8 cellular contexts compared by ENCODE assay signal in the genomic region with DNA sequence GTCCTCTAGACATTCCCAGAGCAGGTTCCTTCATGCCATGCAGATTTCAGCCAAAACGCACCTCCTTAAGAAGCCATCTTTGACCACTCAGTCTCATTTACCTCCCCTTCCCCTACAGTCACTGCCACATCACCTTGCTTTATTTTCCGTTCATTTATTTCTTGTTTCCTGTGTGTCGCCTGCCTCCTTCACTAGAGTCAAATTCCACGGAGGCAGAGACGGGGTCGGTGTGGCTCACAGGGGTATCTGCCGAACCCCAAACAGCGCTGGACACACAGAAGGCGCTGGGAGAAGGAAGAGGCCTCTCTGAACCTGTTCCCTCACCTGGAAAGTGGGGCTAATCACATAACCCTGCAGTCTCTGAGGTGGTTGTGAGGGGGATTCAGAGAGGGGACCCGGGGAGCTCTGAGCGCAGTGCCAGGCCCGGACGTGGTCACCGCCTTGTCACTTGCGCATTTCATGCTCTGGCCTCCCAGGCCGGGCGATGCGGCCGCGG. TPM values are rescaled to one million over a fixed set of nuclear protein-coding genes. Genes with fewer than 3 reads are reported as not detected.
DNase-seq lines count a peak whose midpoint lies in the region; FAIRE-seq and TF ChIP-seq lines count a peak whose summit lies in the region.

No MANE protein-coding gene starts in this region.

- H3F3A ChIP-seq in OCI-LY1 (ENCODE audit: insufficient read depth, low read length): no peaks in the 10 kb centered on the region

- dilution Hi-C loops in endothelial cell of umbilical vein (cut with MboI; ENCODE audit: extremely low pct_ligation_motif_present, low sequenced_read_pairs): no loop called here

- no peaks in the 10 kb centered on the region for H3K9me1 ChIP-seq in endothelial cell of umbilical vein (replicated peaks; ENCODE audit: control insufficient read depth, extremely low read depth, insufficient read depth, low read length)

- H3K36me3 Mint-ChIP-seq in CD4-positive, alpha-beta memory T cell: no peaks in the 10 kb centered on the region
- H3K36me3 Mint-ChIP-seq in progenitor cell of endocrine pancreas (ENCODE audit: insufficient read depth): no peaks in the 10 kb centered on the region

- no TSS peak for BruUV-seq in endothelial cell of umbilical vein (replicated peaks; lab: Mats Ljungman, UMichigan)

- H3K27me3 Mint-ChIP-seq in CD4-positive, alpha-beta memory T cell: peaks cover 26 to 40% of the 10 kb centered on the region in 2 donors
- H3K27me3 Mint-ChIP-seq in progenitor cell of endocrine pancreas: peaks cover 91% of the 10 kb centered on the region

- POLR2A ChIA-PET in CD4-positive, alpha-beta memory T cell (lab: Charles Lee; ENCODE audit: partially characterized antibody): no interaction called here
- POLR2A ChIA-PET in endothelial cell of umbilical vein (lab: Charles Lee): no interaction called here

- H3K27ac Mint-ChIP-seq in CD4-positive, alpha-beta memory T cell: peak overlapping the region in 1 of 7 donors; percentile 48
- no peak overlapping the region for H3K27ac Mint-ChIP-seq in progenitor cell of endocrine pancreas

- no peak for TF ChIP-seq POLR2A in endothelial cell of umbilical vein (IDR thresholded peaks at IDR 0.05; ENCODE audit: low read depth, low read length)

- peaks cover 8 to 11% (median 10%) of the 10 kb centered on the region in 4 donors for H3K4me1 Mint-ChIP-seq in CD4-positive, alpha-beta memory T cell
- H3K4me1 Mint-ChIP-seq in progenitor cell of endocrine pancreas (ENCODE audit: low read depth): peaks cover 13% of the 10 kb centered on the region

- no peaks in the 10 kb centered on the region for H3K36me3 ChIP-seq in CD4-positive, alpha-beta memory T cell (ENCODE audit: insufficient read depth, low read length)
- H3K36me3 ChIP-seq in OCI-LY1 (ENCODE audit: insufficient read depth, low read length) (no peaks in the 10 kb centered on the region), endothelial cell of umbilical vein (ENCODE audit: control insufficient read depth in 2 of 2, extremely low read depth in 1 of 2, insufficient read depth in 2 of 2, low read length in 2 of 2) (no peaks in the 10 kb centered on the region)

- no peaks in the 10 kb centered on the region for H3K9me3 Mint-ChIP-seq in CD4-positive, alpha-beta memory T cell
- no peaks in the 10 kb centered on the region for H3K9me3 Mint-ChIP-seq in progenitor cell of endocrine pancreas (ENCODE audit: low read depth)

- peaks cover 19% of the 10 kb centered on the region for H3K27me3 ChIP-seq in CD4-positive, alpha-beta memory T cell (ENCODE audit: insufficient read depth, low read length)
- H3K27me3 ChIP-seq in OCI-LY1 (ENCODE audit: insufficient read depth, low read length) (no peaks in the 10 kb centered on the region), endothelial cell of umbilical vein (ENCODE audit: control insufficient read depth in 2 of 2, insufficient read depth in 2 of 2, low read length in 2 of 2) (peaks cover 30 to 46% of the 10 kb centered on the region in 2 experiments)

- no peak for TF ChIP-seq CTCF in OCI-LY1 (IDR thresholded peaks at IDR 0.05; ENCODE audit: low read length)
- no peak for TF ChIP-seq CTCF in endothelial cell of umbilical vein (IDR thresholded peaks at IDR 0.05; ENCODE audit: extremely low read depth in 1 of 2, insufficient read depth in 1 of 2, low read depth in 1 of 2, low read length in 2 of 2)
- TF ChIP-seq CTCF in progenitor cell of endocrine pancreas (IDR thresholded peaks at IDR 0.05; ENCODE audit: unreplicated experiment): no peak

- intact Hi-C loops in CD4-positive, alpha-beta memory T cell (cut with micrococcal nuclease): no loop called here
- intact Hi-C loops in endothelial cell of umbilical vein (cut with micrococcal nuclease): loop anchor here (2.0 kb wide), 1 partner anchor 17 kb away; no protein-coding TSS in a partner anchor

- CTCF ChIA-PET in CD4-positive, alpha-beta memory T cell (lab: Charles Lee; ENCODE audit: partially characterized antibody): no interaction called here
- CTCF ChIA-PET in endothelial cell of umbilical vein (lab: Charles Lee): interaction anchor here (1.0 kb wide), 1 partner anchor 19 kb away, joined by 7 read pairs; no protein-coding TSS in a partner anchor

- DNase-seq in CD4-positive, alpha-beta memory T cell: no peak
- no peak for DNase-seq in endothelial cell of umbilical vein (ENCODE audit: low read depth, low spot score)
- no peak for DNase-seq in progenitor cell of endocrine pancreas (ENCODE audit: low spot score, unreplicated experiment)
- DNase-seq in NCI-H748 treated with DMSO at 0.1 percent for 48 hours (lab: John Stamatoyannopoulos, UW): no peak
- no peak for DNase-seq in effector CD8-positive, alpha-beta T cell (lab: John Stamatoyannopoulos, UW)
- no peak for DNase-seq in mesenteric fat pad (ENCODE audit: low spot score)
- DNase-seq in NCI-H69 (lab: John Stamatoyannopoulos, UW): no peak

- peaks cover 4% of the 10 kb centered on the region for H3K4me1 ChIP-seq in CD4-positive, alpha-beta memory T cell (ENCODE audit: insufficient read depth, low read length)
- peaks cover 10% of the 10 kb centered on the region for H3K4me1 ChIP-seq in OCI-LY1 (ENCODE audit: insufficient read depth, low read length, severe bottlenecking)
- H3K4me1 ChIP-seq in endothelial cell of umbilical vein (ENCODE audit: control insufficient read depth, extremely low read depth, insufficient read depth, low read length): peaks cover 3% of the 10 kb centered on the region

- H3K4me2 ChIP-seq in OCI-LY1 (ENCODE audit: low read length): peak overlapping the region; percentile 89
- no peak overlapping the region for H3K4me2 ChIP-seq in endothelial cell of umbilical vein (ENCODE audit: insufficient read depth, low read length)

- H3K4me3 ChIP-seq in CD4-positive, alpha-beta memory T cell (ENCODE audit: low read length in 2 of 2): no peak overlapping the region
- H3K4me3 ChIP-seq in OCI-LY1 (ENCODE audit: low read depth, low read length, poor library complexity, severe bottlenecking) (peak overlapping the region; percentile 62), endothelial cell of umbilical vein (replicated peaks in 1 of 3; ENCODE audit: insufficient read depth in 1 of 3, low read depth in 1 of 3, low read length in 3 of 3) (no peak overlapping the region)

- H3K9ac ChIP-seq in OCI-LY1 (ENCODE audit: low read length) (peak overlapping the region; percentile 15; the same call in 1 of the 2 replicates), endothelial cell of umbilical vein (replicated peaks; ENCODE audit: extremely low read depth, insufficient read depth, low read length) (no peak overlapping the region)

- no peaks in the 10 kb centered on the region for H3K9me2 ChIP-seq in OCI-LY1 (ENCODE audit: low read depth, low read length)

- no peaks in the 10 kb centered on the region for H3K79me2 ChIP-seq in OCI-LY1 (ENCODE audit: insufficient read depth, low read length)
- no peaks in the 10 kb centered on the region for H3K79me2 ChIP-seq in endothelial cell of umbilical vein (ENCODE audit: control insufficient read depth, insufficient read depth, low read length)

- H3K9me3 ChIP-seq in CD4-positive, alpha-beta memory T cell (ENCODE audit: control insufficient read depth in 1 of 2, low read length in 2 of 2): no peaks in the 10 kb centered on the region
- H3K9me3 ChIP-seq in OCI-LY1 (ENCODE audit: low read length) (no peaks in the 10 kb centered on the region), endothelial cell of umbilical vein (replicated peaks; ENCODE audit: control insufficient read depth, insufficient read depth, low read length) (no peaks in the 10 kb centered on the region)

- peak overlapping the region; percentile 75 to 89 (median 80) for H3K4me3 Mint-ChIP-seq in CD4-positive, alpha-beta memory T cell
- peak overlapping the region; percentile 64 for H3K4me3 Mint-ChIP-seq in progenitor cell of endocrine pancreas (ENCODE audit: low read depth)

- no peak overlapping the region for H3K27ac ChIP-seq in CD4-positive, alpha-beta memory T cell (ENCODE audit: low read depth, low read length)
- H3K27ac ChIP-seq in OCI-LY1 (ENCODE audit: low read depth, low read length, poor library complexity, severe bottlenecking) (no peak overlapping the region), endothelial cell of umbilical vein (ENCODE audit: insufficient read depth, low read depth, low read length) (no peak overlapping the region)

- no peak overlapping the region for H2AFZ ChIP-seq in OCI-LY1 (ENCODE audit: low read length)
- H2AFZ ChIP-seq in endothelial cell of umbilical vein (ENCODE audit: low read depth, low read length): peak overlapping the region; percentile 56

- H4K20me1 ChIP-seq in OCI-LY1 (ENCODE audit: insufficient read depth, low read length) (no peaks in the 10 kb centered on the region), endothelial cell of umbilical vein (replicated peaks; ENCODE audit: control insufficient read depth, extremely low read depth, insufficient read depth, low read length) (no peaks in the 10 kb centered on the region)

- FAIRE-seq in endothelial cell of umbilical vein (lab: Jason Lieb, UNC): no peak

TF ChIP-seq in endothelial cell of umbilical vein, 7 proteins besides CTCF, POLR2A, EP300 and RAD21:
- TF ChIP-seq GATA2 (IDR thresholded peaks at IDR 0.05; ENCODE audit: insufficient read depth, insufficient read length, low read depth, low read length) (no peak), EZH2 (IDR thresholded peaks at IDR 0.05; ENCODE audit: borderline replicate concordance, low read depth, low read length, severe bottlenecking) (peak; percentile 68)

RNA-seq across cellular contexts. Expression of gene DMBX1, which starts 23.6 kb away (rescaled TPM):
- not detected for total RNA-seq in CD4-positive, alpha-beta memory T cell
- not detected for polyA plus RNA-seq in CD4-positive, alpha-beta memory T cell
- not detected in 2 replicates for total RNA-seq in endothelial cell of umbilical vein
- not detected in 2 replicates for polyA plus RNA-seq in endothelial cell of umbilical vein
- not detected in 2 replicates for polyA plus RNA-seq in endothelial cell of umbilical vein (2011; cell fraction: cytosol; rRNA removed)
- polyA plus RNA-seq in endothelial cell of umbilical vein (2011; cell fraction: nucleus; rRNA removed): not detected in 2 replicates
- polyA plus RNA-seq in endothelial cell of umbilical vein (2012): not detected in 2 replicates
- polyA minus RNA-seq in endothelial cell of umbilical vein: 0.51 and 0.62 TPM in 2 replicates
- polyA minus RNA-seq in endothelial cell of umbilical vein (2011; cell fraction: cytosol; rRNA and poly(A)+ RNA removed): 1.2 TPM
- polyA minus RNA-seq in endothelial cell of umbilical vein (2011; cell fraction: nucleus; rRNA and poly(A)+ RNA removed): not detected in 2 replicates
- total RNA-seq in progenitor cell of endocrine pancreas: not detected in 2 replicates
- 0.45 TPM for total RNA-seq in mesenteric fat pad
